10 cellular contexts compared by ENCODE assay signal in the genomic region with DNA sequence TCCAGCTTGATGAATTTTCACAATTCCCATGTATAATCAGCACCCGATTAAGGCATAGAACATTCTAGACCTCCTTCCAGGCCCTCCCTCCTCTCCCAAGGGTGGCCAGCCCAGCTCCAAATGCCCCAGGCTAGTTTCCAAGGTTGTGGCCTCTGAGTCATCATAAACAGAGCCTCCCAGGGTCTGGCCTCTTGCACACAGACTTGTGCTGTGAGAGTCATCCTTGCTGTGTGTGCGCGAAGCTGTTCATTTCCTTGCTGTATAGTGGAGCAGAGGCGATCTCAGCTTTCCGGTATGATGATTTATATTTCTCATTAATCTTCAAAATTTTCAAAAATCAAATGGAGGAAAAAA. TPM values are rescaled to one million over a fixed set of nuclear protein-coding genes. Genes with fewer than 3 reads are reported as not detected.
A peak's percentile ranks its signal among the peaks of the same experiment; 100 is the strongest.
DNase-seq lines count a peak whose midpoint lies in the region; ATAC-seq and TF ChIP-seq lines count a peak whose summit lies in the region.
"Had no signal": no experiment of that assay in that cellular context is flagged by ENCODE, and none has a peak within 500 bp of the region (broad histone marks: within the 10 kb centered on the region; RNA-seq: fewer than 3 reads in every experiment).

No MANE protein-coding gene starts in this region.

- TF ChIP-seq POLR2A in esophagus squamous epithelium (IDR thresholded peaks at IDR 0.05): no peak

- H3K4me3 Mint-ChIP-seq in nephron: peak overlapping the region in 1 of 3 experiments; percentile 49

- H3K27me3 ChIP-seq in Panc1 (ENCODE audit: control insufficient read depth, insufficient read depth, low read length): no peaks in the 10 kb centered on the region
- peaks cover 0 to 58% (median 1%) of the 10 kb centered on the region in 4 donors for H3K27me3 ChIP-seq in esophagus squamous epithelium

- H3K4me1 Mint-ChIP-seq in nephron: peaks cover 28% of the 10 kb centered on the region

- in situ Hi-C loops in Panc1 (cut with HindIII; ENCODE audit: low pct_unique_long_range_greater_than_20kb, low sequenced_read_pairs): no loop called here

- POLR2A ChIA-PET in Panc1 (lab: Charles Lee): interaction anchor here (1.4 kb wide), 1 partner anchor 11 kb away, joined by 4 read pairs; no protein-coding TSS in a partner anchor

- intact Hi-C loops in Panc1 (cut with micrococcal nuclease; ENCODE audit: unreplicated experiment): no loop called here
- intact Hi-C loops in esophagus squamous epithelium (cut with DNase I): no loop called here

- H3K9me3 ChIP-seq in Panc1 (ENCODE audit: control insufficient read depth, insufficient read depth, low read depth, low read length) (no peaks in the 10 kb centered on the region), esophagus squamous epithelium (no peaks in the 10 kb centered on the region)

- H3K4me3 ChIP-seq in AG09309 (ENCODE audit: control insufficient read depth, low read depth, low read length): no peak overlapping the region
- H3K4me3 ChIP-seq in Panc1 (ENCODE audit: low read depth in 2 of 2, low read length in 2 of 2): peak overlapping the region in 1 of 2 experiments; percentile 10; a peak in 1 of 4 replicates
- H3K4me3 ChIP-seq in esophagus squamous epithelium: peak overlapping the region in 2 of 4 donors; percentile 8 to 39

- ATAC-seq in Panc1 (peak; percentile 93), HG03280 (IDR thresholded peaks at IDR 0.05; ENCODE audit: unreplicated experiment) (no peak), HG02981 (IDR thresholded peaks at IDR 0.05; ENCODE audit: unreplicated experiment) (no peak)
- ATAC-seq: activated naive CD4-positive, alpha-beta T cell treated with anti-CD3 and anti-CD28 coated beads, Interleukin-2, amount 50 U/mL, for 72 hours had no signal

- no peak for TF ChIP-seq CTCF in AG09309 (IDR thresholded peaks at IDR 0.05; ENCODE audit: control insufficient read depth, insufficient read depth, low read depth, low read length, missing control alignments)
- TF ChIP-seq CTCF in Panc1 (IDR thresholded peaks at IDR 0.05): no peak
- TF ChIP-seq CTCF in esophagus squamous epithelium (IDR thresholded peaks at IDR 0.05): no peak
- TF ChIP-seq CTCF in nephron (IDR thresholded peaks at IDR 0.05; ENCODE audit: unreplicated experiment in 3 of 3): no peak

- H3K9me3 Mint-ChIP-seq in nephron: no peaks in the 10 kb centered on the region
- H3K9me3 Mint-ChIP-seq: activated naive CD4-positive, alpha-beta T cell treated with anti-CD3 and anti-CD28 coated beads, Interleukin-2, amount 50 U/mL, for 72 hours had no signal

- DNase-seq in AG09309 (ENCODE audit: low read depth) (peak; percentile 91), Panc1 (ENCODE audit: low read depth, low spot score) (peak; percentile 80), esophagus squamous epithelium (lab: John Stamatoyannopoulos, UW) (peak; percentile 7), NCI-H526 treated with DMSO at 0.1 percent for 48 hours (lab: John Stamatoyannopoulos, UW) (no peak)
- DNase-seq in stimulated activated CD4-positive, alpha-beta T cell treated with anti-CD3 and anti-CD28 coated beads, Interleukin-4, amount 100 ng/mL, for 24 hours: no peak
- DNase-seq: DND-41 had no signal

- CTCF ChIA-PET in Panc1 (lab: Charles Lee): interaction anchor here (0.6 to 1.5 kb wide), 4 partner anchors 10 to 54 kb away, joined by 3 to 5 read pairs (median 4); no protein-coding TSS in a partner anchor

- H3K27ac ChIP-seq in Panc1 (ENCODE audit: low read length) (peak overlapping the region; percentile 69), esophagus squamous epithelium (peak overlapping the region; percentile 66 to 94 (median 86))

- H3K36me3 Mint-ChIP-seq in nephron (ENCODE audit: low read depth): no peaks in the 10 kb centered on the region
- H3K36me3 Mint-ChIP-seq: activated naive CD4-positive, alpha-beta T cell treated with anti-CD3 and anti-CD28 coated beads, Interleukin-2, amount 50 U/mL, for 72 hours had no signal

- no TSS peak for BruUV-seq in Panc1 (replicated peaks; lab: Mats Ljungman, UMichigan)

- H3K27me3 Mint-ChIP-seq in nephron (ENCODE audit: low read depth): peaks cover 48% of the 10 kb centered on the region

- H3K4me1 ChIP-seq in Panc1 (ENCODE audit: control insufficient read depth, insufficient read depth, low read length) (peaks cover 14% of the 10 kb centered on the region), esophagus squamous epithelium (peaks cover 5 to 30% (median 14%) of the 10 kb centered on the region in 3 donors)

- H3K36me3 ChIP-seq in Panc1 (ENCODE audit: control insufficient read depth, insufficient read depth, low read length) (no peaks in the 10 kb centered on the region), esophagus squamous epithelium (no peaks in the 10 kb centered on the region)

- WGBS in esophagus squamous epithelium, 2 donors: 26 to 33% methylated on average over 3 to 5 of the region's 5 CpGs

- peak overlapping the region; percentile 82 to 94 (median 88) for H3K27ac Mint-ChIP-seq in nephron
- H3K27ac Mint-ChIP-seq: activated naive CD4-positive, alpha-beta T cell treated with anti-CD3 and anti-CD28 coated beads, Interleukin-2, amount 50 U/mL, for 72 hours had no signal

RNA-seq across cellular contexts. Expression of gene JPH3, which starts 20.5 kb away (rescaled TPM):
- total RNA-seq in Panc1 (2021; ENCODE audit: unreplicated experiment) (1.2 TPM), esophagus squamous epithelium (under 1 TPM in 3 of 4 donors, not detected in 1; 0.29 to 0.76 (median 0.45) TPM)
- polyA plus RNA-seq in Panc1 (2012; ENCODE audit: insufficient read length): 4.8 TPM

Comparison
In these comparisons a context has a peak if more than half of its experiments do, and no peak if none do; other contexts are left out.
1. DNase-seq: peak in AG09309 (single experiment), Panc1 (single experiment) and esophagus squamous epithelium (single experiment); none in NCI-H526 treated with DMSO at 0.1 percent for 48 hours (single experiment) and stimulated activated CD4-positive, alpha-beta T cell treated with anti-CD3 and anti-CD28 coated beads, Interleukin-4, amount 100 ng/mL, for 24 hours (single experiment).